ENCODE assay signal across 13 cellular contexts in the genomic region with DNA sequence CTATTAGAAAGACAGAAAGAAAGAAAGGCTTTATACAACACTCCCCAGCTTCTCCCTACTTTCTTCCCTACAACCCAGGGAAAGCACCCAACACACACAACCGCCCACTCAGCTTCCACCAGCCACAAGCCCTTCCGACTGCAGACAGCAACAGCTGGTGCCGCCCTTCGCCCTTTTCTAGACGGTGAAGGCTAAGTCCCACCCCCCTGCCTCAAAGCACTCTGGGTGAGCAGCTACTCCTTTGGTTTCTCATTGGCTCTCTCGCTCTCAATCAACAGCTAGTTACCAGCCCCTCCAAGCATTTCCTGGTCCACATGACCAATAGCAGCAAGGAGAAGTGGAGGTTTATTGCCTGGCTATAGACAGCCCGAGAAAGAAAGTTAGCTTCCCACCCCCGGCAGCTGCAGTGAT.
A peak's percentile ranks its signal among the peaks of the same experiment; 100 is the strongest.
DNase-seq lines count a peak whose midpoint lies in the region; ATAC-seq, FAIRE-seq and TF ChIP-seq lines count a peak whose summit lies in the region.
"Had no signal": no experiment of that assay in that cellular context is flagged by ENCODE, and none has a peak within 500 bp of the region (broad histone marks: within the 10 kb centered on the region; RNA-seq: fewer than 3 reads in every experiment).

No MANE protein-coding gene starts in this region.

- H3K4me3 ChIP-seq in NB4 (ENCODE audit: low read depth, low read length) (no peak overlapping the region), H1 (ENCODE audit: extremely low read depth in 1 of 4, insufficient read depth in 2 of 4, low read depth in 3 of 4, low read length in 4 of 4) (no peak overlapping the region)
- H3K4me3 ChIP-seq in naive thymus-derived CD4-positive, alpha-beta T cell (ENCODE audit: low read length), result no peak overlapping the region

- DNase-seq in GM03348 (ENCODE audit: low spot score) (peak; percentile 60), NB4 (ENCODE audit: low read depth) (peak; percentile 2), H1 (ENCODE audit: low read depth in 1 of 2, low spot score in 2 of 2) (peak in 1 of 2 experiments; percentile 52), pons (ENCODE audit: low spot score) (peak; percentile 46), NCI-H2196 treated with DMSO at 0.1 percent for 48 hours (lab: John Stamatoyannopoulos, UW; ENCODE audit: unreplicated experiment) (no peak)
- no peak for DNase-seq in naive thymus-derived CD4-positive, alpha-beta T cell
- DNase-seq in activated naive CD4-positive, alpha-beta T cell treated with anti-CD3 and anti-CD28 coated beads, Interleukin-2, amount 50 U/mL, for 72 hours (ENCODE audit: low spot score in 2 of 2), result no peak
- DNase-seq: activated CD4-positive, alpha-beta T cell treated with anti-CD3 and anti-CD28 coated beads, Interleukin-2, amount 50 U/mL, for 1 hour; CD4-positive, alpha-beta memory T cell; HCEC 1CT; naive B cell had no signal

- H3K9me3 ChIP-seq in H1 (ENCODE audit: insufficient read depth in 2 of 2, low read depth in 1 of 2, low read length in 1 of 2), result no peaks in the 10 kb centered on the region
- H3K9me3 ChIP-seq in naive thymus-derived CD4-positive, alpha-beta T cell (ENCODE audit: control insufficient read depth in 2 of 3, low read length in 3 of 3), result no peaks in the 10 kb centered on the region

- no peaks in the 10 kb centered on the region for H3K79me1 ChIP-seq in H1 (ENCODE audit: low read depth, low read length)

- no peak overlapping the region for H4K8ac ChIP-seq in H1 (ENCODE audit: extremely low read depth, insufficient read depth, low read length)

- H3K27me3 ChIP-seq in H1 (replicated peaks in 1 of 4; ENCODE audit: control insufficient read depth in 3 of 4, extremely low read depth in 1 of 4, insufficient read depth in 3 of 4, low read length in 3 of 4), result no peaks in the 10 kb centered on the region
- no peaks in the 10 kb centered on the region for H3K27me3 ChIP-seq in naive thymus-derived CD4-positive, alpha-beta T cell (ENCODE audit: control insufficient read depth in 2 of 2, insufficient read depth in 2 of 2, low read length in 2 of 2)

- H3K4me3 Mint-ChIP-seq in naive thymus-derived CD4-positive, alpha-beta T cell, result no peak overlapping the region
- H3K4me3 Mint-ChIP-seq: CD4-positive, alpha-beta memory T cell; naive B cell had no signal

- 0 out of 2 replicates have a peak overlapping the region, but pooled peaks have one; percentile 51 for H3K18ac ChIP-seq in H1 (ENCODE audit: extremely low read depth, low read length)

- no peak overlapping the region for H3K14ac ChIP-seq in H1 (ENCODE audit: insufficient read length)

- no peak overlapping the region for H3K23ac ChIP-seq in H1 (ENCODE audit: insufficient read length)

- H3K9ac ChIP-seq in H1 (replicated peaks in 1 of 4; ENCODE audit: extremely low read depth in 1 of 4, low read depth in 3 of 4, low read length in 3 of 4), result no peak overlapping the region

- ATAC-seq in HG02852 (IDR thresholded peaks at IDR 0.05; ENCODE audit: unreplicated experiment), result no peak
- no peak for ATAC-seq in naive thymus-derived CD4-positive, alpha-beta T cell
- no peak for ATAC-seq in activated naive CD4-positive, alpha-beta T cell treated with anti-CD3 and anti-CD28 coated beads, Interleukin-2, amount 50 U/mL, for 72 hours

- H3K23me2 ChIP-seq in H1 (ENCODE audit: low read depth, low read length), result no peaks in the 10 kb centered on the region; the same call in 1 of the 2 replicates

- H2AFZ ChIP-seq in H1 (ENCODE audit: low read length), result peak overlapping the region; percentile 67; the same call in 1 of the 2 replicates

- FAIRE-seq in H1 (lab: Jason Lieb, UNC), result no peak
- FAIRE-seq: bronchial epithelial cell had no signal

- H2AK5ac ChIP-seq in H1 (ENCODE audit: low read depth, low read length), result no peak overlapping the region

- no peak overlapping the region for H2BK120ac ChIP-seq in H1 (replicated peaks; ENCODE audit: low read depth, low read length)

- 80% methylated on average over 8 of the region's 8 CpGs; no CpG with 5 or more reads in 1 of the 2 experiments for WGBS in H1 (ENCODE audit: extremely low coverage in 1 of 2, insufficient coverage in 1 of 2, insufficient read length in 1 of 2, insufficient replicate concordance in 2 of 2, low coverage in 1 of 2, low lambda C conversion rate in 2 of 2, missing lambda C conversion rate in 1 of 2), 2 experiments

- H2BK20ac ChIP-seq in H1 (ENCODE audit: low read length), result no peak overlapping the region

- no peaks in the 10 kb centered on the region for H3K36me3 ChIP-seq in H1 (ENCODE audit: control insufficient read depth in 2 of 4, insufficient read depth in 4 of 4, low read length in 3 of 4)
- H3K36me3 ChIP-seq in naive thymus-derived CD4-positive, alpha-beta T cell (ENCODE audit: control insufficient read depth in 2 of 3, insufficient read depth in 3 of 3, low read length in 3 of 3), result no peaks in the 10 kb centered on the region

- H3K4me1 ChIP-seq in H1 (replicated peaks in 1 of 4; ENCODE audit: control insufficient read depth in 3 of 4, insufficient read depth in 4 of 4, low read length in 3 of 4), result peaks cover 0 to 3% (median 2%) of the 10 kb centered on the region in 4 experiments; a peak in 2 of 7 replicates
- no peaks in the 10 kb centered on the region for H3K4me1 ChIP-seq in naive thymus-derived CD4-positive, alpha-beta T cell (ENCODE audit: control insufficient read depth in 2 of 2, insufficient read depth in 2 of 2, low read length in 2 of 2)

- H3K79me2 ChIP-seq in H1 (ENCODE audit: control insufficient read depth in 1 of 2, insufficient read depth in 2 of 2, low read length in 2 of 2), result no peaks in the 10 kb centered on the region

- no peaks in the 10 kb centered on the region for H3K36me3 Mint-ChIP-seq in naive thymus-derived CD4-positive, alpha-beta T cell
- H3K36me3 Mint-ChIP-seq in activated naive CD4-positive, alpha-beta T cell treated with anti-CD3 and anti-CD28 coated beads, Interleukin-2, amount 50 U/mL, for 72 hours, result no peaks in the 10 kb centered on the region
- H3K36me3 Mint-ChIP-seq: CD4-positive, alpha-beta memory T cell; naive B cell had no signal

- intact Hi-C loops in naive thymus-derived CD4-positive, alpha-beta T cell (cut with micrococcal nuclease), result no loop called here

- no peak overlapping the region for H4K91ac ChIP-seq in H1 (replicated peaks; ENCODE audit: insufficient read length, low read length)

- no peak overlapping the region for H2BK5ac ChIP-seq in H1 (ENCODE audit: low read depth, low read length)

- CTCF ChIA-PET in H1 (lab: Charles Lee; ENCODE audit: partially characterized antibody), result interaction anchor here (0.6 to 3.2 kb wide), 8 partner anchors 9 to 801 kb away, joined by 3 to 9 read pairs (median 3); no protein-coding TSS in a partner anchor
- CTCF ChIA-PET in naive thymus-derived CD4-positive, alpha-beta T cell (lab: Charles Lee), result no interaction called here

- peaks cover 0 to 23% (median 14%) of the 10 kb centered on the region in 5 donors for H3K27me3 Mint-ChIP-seq in naive thymus-derived CD4-positive, alpha-beta T cell

- no peaks in the 10 kb centered on the region for H4K20me1 ChIP-seq in H1 (replicated peaks in 1 of 2; ENCODE audit: control insufficient read depth in 1 of 2, insufficient read depth in 2 of 2, low read length in 2 of 2)

- TF ChIP-seq POLR2A in NB4 (IDR thresholded peaks at IDR 0.05; ENCODE audit: extremely low read depth, insufficient read length) (no peak), H1 (IDR thresholded peaks at IDR 0.05; ENCODE audit: control extremely low read depth in 1 of 2, low read depth in 2 of 2, low read length in 2 of 2) (no peak)

- POLR2A ChIA-PET in H1 (lab: Charles Lee; ENCODE audit: partially characterized antibody), result interaction anchor here (0.7 to 1.4 kb wide), 4 partner anchors 11 to 233 kb away, joined by 3 to 5 read pairs (median 3); no protein-coding TSS in a partner anchor
- POLR2A ChIA-PET in naive thymus-derived CD4-positive, alpha-beta T cell (lab: Charles Lee), result no interaction called here

- TF ChIP-seq EP300 in H1 (IDR thresholded peaks at IDR 0.05; ENCODE audit: borderline replicate concordance in 1 of 2, low read depth in 2 of 2, low read length in 2 of 2), result no peak

- no peak overlapping the region for H2BK15ac ChIP-seq in H1 (ENCODE audit: low read length)

- no peak overlapping the region for H3K27ac Mint-ChIP-seq in naive thymus-derived CD4-positive, alpha-beta T cell
- no peak overlapping the region for H3K27ac Mint-ChIP-seq in activated naive CD4-positive, alpha-beta T cell treated with anti-CD3 and anti-CD28 coated beads, Interleukin-2, amount 50 U/mL, for 72 hours
- H3K27ac Mint-ChIP-seq: CD4-positive, alpha-beta memory T cell had no signal

- TF ChIP-seq RAD21 in H1 (IDR thresholded peaks at IDR 0.05 in 1 of 2, conservative IDR thresholded peaks at IDR 0.05 in 1 of 2; ENCODE audit: low read depth in 2 of 2, low read length in 2 of 2), result no peak

- TF ChIP-seq CTCF in NB4 (IDR thresholded peaks at IDR 0.05; ENCODE audit: low read depth, low read length) (no peak), H1 (IDR thresholded peaks at IDR 0.05; ENCODE audit: control extremely low read depth in 1 of 3, insufficient read depth in 1 of 3, low read depth in 1 of 3, low read length in 3 of 3) (no peak)

- H3K27ac ChIP-seq in H1 (ENCODE audit: low read depth, low read length), result no peak overlapping the region
- no peak overlapping the region for H3K27ac ChIP-seq in naive thymus-derived CD4-positive, alpha-beta T cell (ENCODE audit: low read depth, low read length)

- H3K9me3 Mint-ChIP-seq in naive thymus-derived CD4-positive, alpha-beta T cell, result no peaks in the 10 kb centered on the region
- no peaks in the 10 kb centered on the region for H3K9me3 Mint-ChIP-seq in activated naive CD4-positive, alpha-beta T cell treated with anti-CD3 and anti-CD28 coated beads, Interleukin-2, amount 50 U/mL, for 72 hours
- H3K9me3 Mint-ChIP-seq: naive B cell had no signal

- H3K56ac ChIP-seq in H1 (replicated peaks; ENCODE audit: insufficient read length, low read depth, low read length), result no peak overlapping the region

- H2BK12ac ChIP-seq in H1 (ENCODE audit: low read depth, low read length), result no peak overlapping the region

- H3K4me1 Mint-ChIP-seq in naive thymus-derived CD4-positive, alpha-beta T cell, result no peaks in the 10 kb centered on the region
- H3K4me1 Mint-ChIP-seq: CD4-positive, alpha-beta memory T cell had no signal

- no peak overlapping the region; a peak in 1 of 4 replicates for H3K4me2 ChIP-seq in H1 (ENCODE audit: insufficient read depth in 1 of 2, low read depth in 2 of 2, low read length in 2 of 2)

- H4K5ac ChIP-seq in H1 (ENCODE audit: insufficient read length, low read depth, low read length), result no peak overlapping the region

- H3K4ac ChIP-seq in H1 (replicated peaks; ENCODE audit: insufficient read length, low read depth, low read length), result no peak overlapping the region

TF ChIP-seq in H1, 55 proteins besides CTCF, POLR2A, EP300 and RAD21:
- TF ChIP-seq TBP (IDR thresholded peaks at IDR 0.05; ENCODE audit: low read depth, low read length) (peak; percentile 58; the same call in 1 of the 2 replicates), POU5F1 (IDR thresholded peaks at IDR 0.05; ENCODE audit: low read depth, low read length) (no peak)

Comparison
In these comparisons a context has a peak if more than half of its experiments do, and no peak if none do; other contexts are left out.
1. DNase-seq: peak in GM03348 (single experiment), NB4 (single experiment) and pons (single experiment); none in naive thymus-derived CD4-positive, alpha-beta T cell (0 of 9), activated naive CD4-positive, alpha-beta T cell treated with anti-CD3 and anti-CD28 coated beads, Interleukin-2, amount 50 U/mL, for 72 hours (0 of 2) and NCI-H2196 treated with DMSO at 0.1 percent for 48 hours (single experiment).